In the genomic region with DNA sequence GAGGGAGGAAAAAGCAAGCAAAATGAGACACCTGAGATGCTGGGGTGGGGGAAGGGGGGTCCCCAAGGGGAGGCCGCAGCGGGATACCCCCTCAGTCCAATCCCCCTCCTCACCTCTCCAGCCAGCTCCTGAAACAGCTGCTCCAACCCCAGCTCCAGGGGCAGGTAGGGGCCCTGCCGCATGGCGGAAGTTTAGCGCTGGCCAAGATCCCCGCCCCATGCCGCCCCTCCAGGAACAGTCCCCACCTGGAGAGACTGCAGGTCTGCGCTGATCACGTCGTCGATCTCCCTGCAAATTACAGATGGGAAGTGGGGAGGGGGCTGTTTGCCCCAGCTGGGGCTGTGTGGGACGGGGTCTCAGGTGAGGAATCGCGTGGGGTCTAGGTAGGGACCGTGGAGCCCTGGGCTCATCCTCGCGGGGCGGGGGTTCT, we compare ENCODE assay signal across 1 cellular context.
A peak's percentile ranks its signal among the peaks of the same experiment; 100 is the strongest.
TF ChIP-seq lines count a peak whose summit lies in the region.

No MANE protein-coding gene starts in this region.

TF ChIP-seq in HepG2, 621 proteins besides CTCF, POLR2A, EP300 and RAD21:
- peak; percentile 87 for TF ChIP-seq ZBTB33 (CRISPR knock-in tag; IDR thresholded peaks at IDR 0.05)
- TF ChIP-seq ATF6 (CRISPR knock-in tag; conservative IDR thresholded peaks at IDR 0.05): no peak
- TF ChIP-seq CEBPG (CRISPR knock-in tag; IDR thresholded peaks at IDR 0.05): no peak
